Comparison of ENCODE assay signal across 15 cellular contexts in genomic region chr1:59554011-59554673, GRCh38.
DNase-seq lines count a peak whose midpoint lies in the region; ATAC-seq and TF ChIP-seq lines count a peak whose summit lies in the region.
"Had no signal": no experiment of that assay in that cellular context is flagged by ENCODE, and none has a peak within 500 bp of the region (broad histone marks: within the 10 kb centered on the region; RNA-seq: fewer than 3 reads in every experiment).

No MANE protein-coding gene starts in this region.

- peaks cover 44% of the 10 kb centered on the region for H3K4me1 Mint-ChIP-seq in endodermal cell
- no peaks in the 10 kb centered on the region for H3K4me1 Mint-ChIP-seq in activated naive CD8-positive, alpha-beta T cell treated with anti-CD3 and anti-CD28 coated beads for 36 hours

- ATAC-seq in sciatic nerve (peak; percentile 68), heart left ventricle (no peak)

- no peaks in the 10 kb centered on the region for H3K36me3 ChIP-seq in endodermal cell (ENCODE audit: control insufficient read depth, insufficient read depth, low read length)
- H3K36me3 ChIP-seq in mesodermal cell (ENCODE audit: control insufficient read depth, insufficient read depth, low read length): no peaks in the 10 kb centered on the region
- H3K36me3 ChIP-seq in heart left ventricle: peaks cover 0 to 12% (median 0%) of the 10 kb centered on the region in 9 donors

- peaks cover 32% of the 10 kb centered on the region for H3K9me3 ChIP-seq in endodermal cell (ENCODE audit: control insufficient read depth, low read length)
- no peaks in the 10 kb centered on the region for H3K9me3 ChIP-seq in mesodermal cell (ENCODE audit: control insufficient read depth, low read length)
- peaks cover 0 to 17% (median 4%) of the 10 kb centered on the region in 12 donors for H3K9me3 ChIP-seq in heart left ventricle

- peaks cover 5% of the 10 kb centered on the region for H3K4me1 ChIP-seq in endodermal cell (ENCODE audit: control insufficient read depth, insufficient read depth, low read length)
- H3K4me1 ChIP-seq in mesodermal cell (ENCODE audit: control insufficient read depth, insufficient read depth, low read length, poor library complexity, severe bottlenecking): peaks cover 15% of the 10 kb centered on the region
- H3K4me1 ChIP-seq in heart left ventricle: peaks cover 0 to 11% (median 0%) of the 10 kb centered on the region in 12 donors
- H3K4me1 ChIP-seq: BLaER1 had no signal

- no peak overlapping the region for H3K9ac ChIP-seq in endodermal cell (ENCODE audit: extremely low read depth, low read length, poor library complexity, severe bottlenecking)
- H3K9ac ChIP-seq: BLaER1 had no signal

- DNase-seq in SHP77 treated with DMSO at 0.1 percent for 48 hours (lab: John Stamatoyannopoulos, UW) (peak; percentile 5), SHP77 (lab: John Stamatoyannopoulos, UW) (no peak), endodermal cell (no peak), sciatic nerve (ENCODE audit: low spot score) (no peak), heart left ventricle (no peak)
- no peak for DNase-seq in activated CD8-positive, alpha-beta memory T cell treated with anti-CD3 and anti-CD28 coated beads, Interleukin-2, amount 50 U/mL, for 48 hours
- DNase-seq in activated naive CD8-positive, alpha-beta T cell treated with anti-CD3 and anti-CD28 coated beads for 36 hours: no peak
- DNase-seq: DMS 273 treated with DMSO at 0.1 percent for 48 hours, H7, NCI-H187 treated with DMSO at 0.1 percent for 48 hours, NCI-H446 treated with DMSO at 0.1 percent for 48 hours, NCI-H774 had no signal

- H3K4me3 ChIP-seq in endodermal cell (ENCODE audit: low read length): no peak overlapping the region
- no peak overlapping the region for H3K4me3 ChIP-seq in mesodermal cell (ENCODE audit: extremely low read depth, insufficient read depth, low read length, poor library complexity, severe bottlenecking)
- no peak overlapping the region for H3K4me3 ChIP-seq in heart left ventricle
- H3K4me3 ChIP-seq: BLaER1 had no signal

- no peaks in the 10 kb centered on the region for H3K27me3 ChIP-seq in endodermal cell (ENCODE audit: control insufficient read depth, insufficient read depth, low read length, poor library complexity, severe bottlenecking)
- no peaks in the 10 kb centered on the region for H3K27me3 ChIP-seq in heart left ventricle
- H3K27me3 ChIP-seq: BLaER1 had no signal

- no peak overlapping the region for H3K27ac Mint-ChIP-seq in endodermal cell
- no peak overlapping the region for H3K27ac Mint-ChIP-seq in activated naive CD8-positive, alpha-beta T cell treated with anti-CD3 and anti-CD28 coated beads for 36 hours

- no peak for TF ChIP-seq POLR2A in heart left ventricle (IDR thresholded peaks at IDR 0.05)

- H3K27me3 Mint-ChIP-seq in endodermal cell (ENCODE audit: insufficient read depth): no peaks in the 10 kb centered on the region
- H3K27me3 Mint-ChIP-seq in activated naive CD8-positive, alpha-beta T cell treated with anti-CD3 and anti-CD28 coated beads for 36 hours: no peaks in the 10 kb centered on the region

- H3K9me3 Mint-ChIP-seq in endodermal cell: peaks cover 30% of the 10 kb centered on the region
- peaks cover 13% of the 10 kb centered on the region for H3K9me3 Mint-ChIP-seq in activated naive CD8-positive, alpha-beta T cell treated with anti-CD3 and anti-CD28 coated beads for 36 hours

- H3K4me3 Mint-ChIP-seq in endodermal cell: no peak overlapping the region
- H3K4me3 Mint-ChIP-seq in activated naive CD8-positive, alpha-beta T cell treated with anti-CD3 and anti-CD28 coated beads for 36 hours: no peak overlapping the region

- 76 to 89% methylated on average over 5 to 8 of the region's 8 CpGs for WGBS in endodermal cell (ENCODE audit: insufficient coverage in 1 of 2, insufficient read length in 1 of 2), 2 experiments
- 76 to 81% methylated on average over 5 to 7 of the region's 8 CpGs for WGBS in mesodermal cell (ENCODE audit: insufficient coverage in 2 of 2), 2 experiments
- WGBS in heart left ventricle, 4 donors: 81 to 86% (median 83%) methylated on average over 8 of the region's 8 CpGs

- TF ChIP-seq CTCF in endodermal cell (conservative IDR thresholded peaks at IDR 0.05): no peak
- TF ChIP-seq CTCF in heart left ventricle (IDR thresholded peaks at IDR 0.05): no peak

- H3K27ac ChIP-seq in endodermal cell (ENCODE audit: low read depth, low read length): peak overlapping the region; percentile 39
- peak overlapping the region; percentile 55 for H3K27ac ChIP-seq in mesodermal cell (ENCODE audit: low read depth, low read length, severe bottlenecking)
- H3K27ac ChIP-seq in heart left ventricle: no peak overlapping the region
- H3K27ac ChIP-seq: 22Rv1, BLaER1 had no signal

- intact Hi-C loops in sciatic nerve (cut with DNase I): no loop called here
- intact Hi-C loops in heart left ventricle (cut with DNase I): no loop called here

- peaks cover 19% of the 10 kb centered on the region for H3K36me3 Mint-ChIP-seq in endodermal cell (ENCODE audit: low read depth)
- H3K36me3 Mint-ChIP-seq in activated naive CD8-positive, alpha-beta T cell treated with anti-CD3 and anti-CD28 coated beads for 36 hours: peaks cover 46% of the 10 kb centered on the region

Comparison
In these comparisons a context has a peak if more than half of its experiments do, and no peak if none do; other contexts are left out.
1. H3K27ac ChIP-seq: peak in endodermal cell (single experiment) and mesodermal cell (single experiment); none in heart left ventricle (0 of 12).